17 cellular contexts compared by ENCODE assay signal in genomic region chr6:14639983-14640599, GRCh38.
A peak's percentile ranks its signal among the peaks of the same experiment; 100 is the strongest.
DNase-seq lines count a peak whose midpoint lies in the region; ATAC-seq, FAIRE-seq and TF ChIP-seq lines count a peak whose summit lies in the region.
"Had no signal": no experiment of that assay in that cellular context is flagged by ENCODE, and none has a peak within 500 bp of the region (broad histone marks: within the 10 kb centered on the region; RNA-seq: fewer than 3 reads in every experiment).

No MANE protein-coding gene starts in this region.

- BruUV-seq in HepG2 (replicated peaks; lab: Mats Ljungman, UMichigan): no TSS peak

- 58% methylated on average over 8 of the region's 12 CpGs for WGBS in HepG2 (ENCODE audit: low lambda C conversion rate)
- WGBS in right lobe of liver (ENCODE audit: insufficient coverage, low coverage, low lambda C conversion rate, missing lambda C conversion rate): 91% methylated on average over 6 of the region's 12 CpGs

- no peaks in the 10 kb centered on the region for H3K4me1 ChIP-seq in HepG2 (ENCODE audit: insufficient read depth, low read length)
- no peaks in the 10 kb centered on the region for H3K4me1 ChIP-seq in right lobe of liver

- H3K9me3 ChIP-seq in HepG2 (ENCODE audit: low read length) (no peaks in the 10 kb centered on the region), right lobe of liver (no peaks in the 10 kb centered on the region)
- H3K9me3 ChIP-seq: suprapubic skin had no signal

- TF ChIP-seq RAD21 in HepG2 (CRISPR knock-in tag; IDR thresholded peaks at IDR 0.05): no peak

- H3K36me3 ChIP-seq in HepG2 (replicated peaks in 1 of 2; ENCODE audit: control insufficient read depth in 1 of 2, insufficient read depth in 2 of 2, low read length in 2 of 2): no peaks in the 10 kb centered on the region
- no peaks in the 10 kb centered on the region for H3K36me3 ChIP-seq in right lobe of liver
- H3K36me3 ChIP-seq: suprapubic skin had no signal

- ATAC-seq in HepG2 (no peak), right lobe of liver (no peak)
- ATAC-seq: naive thymus-derived CD8-positive, alpha-beta T cell; SK-N-SH treated with all-trans-retinoic acid at 6 μM for 48 hours had no signal

- no peak overlapping the region for H3K4me2 ChIP-seq in HepG2 (ENCODE audit: low read depth, low read length)

- no peak overlapping the region for H2AFZ ChIP-seq in HepG2 (ENCODE audit: low read length)

- H3K4me3 ChIP-seq in HepG2 (replicated peaks in 1 of 3; ENCODE audit: insufficient read depth in 1 of 3, low read depth in 2 of 3, low read length in 3 of 3) (no peak overlapping the region), right lobe of liver (no peak overlapping the region)
- H3K4me3 ChIP-seq: suprapubic skin had no signal

- no peak for DNase-seq in HepG2 (ENCODE audit: low spot score)
- no peak for DNase-seq in right lobe of liver
- DNase-seq in RPMI8226: peak; percentile 68
- DNase-seq in iPS-NIHi11 (ENCODE audit: low spot score): peak; percentile 33
- no peak for DNase-seq in activated CD4-positive, alpha-beta T cell treated with anti-CD3 and anti-CD28 coated beads for 4 hours
- DNase-seq in GM13977 (ENCODE audit: low spot score): no peak
- DNase-seq in ecto neural progenitor cell (ENCODE audit: low spot score): no peak
- no peak for DNase-seq in HuH-7.5 (ENCODE audit: low spot score)
- DNase-seq: activated CD4-positive, alpha-beta memory T cell treated with anti-CD3 and anti-CD28 coated beads, Interleukin-2, amount 10 ng/mL, durations not matched to agents 7 days and 5 days; COR-L47; hypothalamus; naive thymus-derived CD8-positive, alpha-beta T cell; NCI-H1930; NCI-H446 treated with DMSO at 0.1 percent for 48 hours; stimulated activated CD4-positive, alpha-beta T cell treated with anti-CD3 and anti-CD28 coated beads, Interleukin-1b, Interleukin-23, amount 100 ng/mL, for 48 hours had no signal

- POLR2A ChIA-PET in HepG2 (lab: Yijun Ruan, JAX): interaction anchor here (1.0 kb wide), 1 partner anchor 18 kb away, joined by 3 read pairs; no protein-coding TSS in a partner anchor

- no peak for FAIRE-seq in HepG2 (lab: Jason Lieb, UNC)

- TF ChIP-seq POLR2A in HepG2 (IDR thresholded peaks at IDR 0.05; ENCODE audit: insufficient read depth in 1 of 2, low read depth in 2 of 2, low read length in 2 of 2) (no peak), right lobe of liver (IDR thresholded peaks at IDR 0.05) (no peak)

- TF ChIP-seq EP300 in HepG2 (IDR thresholded peaks at IDR 0.05; ENCODE audit: low read depth in 2 of 2, low read length in 2 of 2) (no peak), HepG2 (CRISPR knock-in tag; IDR thresholded peaks at IDR 0.05; ENCODE audit: borderline replicate concordance) (no peak)

- H3K27ac ChIP-seq in HepG2 (ENCODE audit: extremely low read length, insufficient read depth, low read length): no peak overlapping the region
- no peak overlapping the region for H3K27ac ChIP-seq in right lobe of liver
- H3K27ac ChIP-seq: suprapubic skin had no signal

- H3K79me2 ChIP-seq in HepG2 (ENCODE audit: insufficient read depth, low read length): no peaks in the 10 kb centered on the region

- TF ChIP-seq CTCF in HepG2 (CRISPR knock-in tag; IDR thresholded peaks at IDR 0.05) (no peak), right lobe of liver (IDR thresholded peaks at IDR 0.05) (no peak), GM13977 (IDR thresholded peaks at IDR 0.05; ENCODE audit: extremely low read depth, insufficient read depth, missing control alignments) (no peak)

- in situ Hi-C loops in HepG2 (cut with HindIII; ENCODE audit: extremely low pct_ligation_motif_present, low pct_unique_long_range_greater_than_20kb) (no loop called here), GM13977 (cut with MboI; ENCODE audit: low pct_unique_long_range_greater_than_20kb, low sequenced_read_pairs, unreplicated experiment) (no loop called here)

- H4K20me1 ChIP-seq in HepG2 (ENCODE audit: insufficient read depth, low read length): no peaks in the 10 kb centered on the region

- H3K9ac ChIP-seq in HepG2 (ENCODE audit: insufficient read depth, low read depth, low read length): no peak overlapping the region

- CTCF ChIA-PET in HepG2 (lab: Yijun Ruan, JAX; ENCODE audit: low intra/inter-chr PET ratio, low total read pairs): no interaction called here

- intact Hi-C loops in HepG2 (cut with micrococcal nuclease; ENCODE audit: unreplicated experiment) (no loop called here), right lobe of liver (cut with DNase I) (no loop called here)

- H3K27me3 ChIP-seq in HepG2 (ENCODE audit: control insufficient read depth in 1 of 2, insufficient read depth in 2 of 2, low read length in 2 of 2): no peaks in the 10 kb centered on the region; a peak in 2 of 5 replicates
- H3K27me3 ChIP-seq in right lobe of liver: no peaks in the 10 kb centered on the region
- H3K27me3 ChIP-seq: suprapubic skin had no signal

TF ChIP-seq in HepG2, 621 proteins besides CTCF, POLR2A, EP300 and RAD21:
- TF ChIP-seq BRF2 (CRISPR knock-in tag; IDR thresholded peaks at IDR 0.05) (no peak), CREB1 (IDR thresholded peaks at IDR 0.05) (peak; percentile 73), CREB1 (CRISPR knock-in tag; IDR thresholded peaks at IDR 0.05) (no peak)

Comparison
In these comparisons a context has a peak if more than half of its experiments do, and no peak if none do; other contexts are left out.
1. DNase-seq: peak in RPMI8226 (single experiment) and iPS-NIHi11 (single experiment); none in HepG2 (single experiment), right lobe of liver (0 of 3), activated CD4-positive, alpha-beta T cell treated with anti-CD3 and anti-CD28 coated beads for 4 hours (0 of 2), GM13977 (single experiment), ecto neural progenitor cell (single experiment) and HuH-7.5 (single experiment).